2 cellular contexts compared by ENCODE assay signal in genomic region chr6:2816158-2816557, GRCh38.
A peak's percentile ranks its signal among the peaks of the same experiment; 100 is the strongest.
TF ChIP-seq lines count a peak whose summit lies in the region.

No MANE protein-coding gene starts in this region.

TF ChIP-seq in HEK293, 187 proteins besides CTCF, POLR2A, EP300 and RAD21:
- TF ChIP-seq ZIC2 (tag by site-specific recombination; IDR thresholded peaks at IDR 0.05) (no peak), ZNF791 (tag by site-specific recombination; IDR thresholded peaks at IDR 0.05) (no peak), ZNF518A (tag by site-specific recombination; conservative IDR thresholded peaks at IDR 0.05; ENCODE audit: low read depth) (0 out of 2 replicates have a peak, but pooled peaks have one; percentile 39), GFI1B (tag by site-specific recombination; IDR thresholded peaks at IDR 0.05) (0 out of 2 replicates have a peak, but pooled peaks have one; percentile 27), ZNF776 (tag by site-specific recombination; IDR thresholded peaks at IDR 0.05; ENCODE audit: borderline replicate concordance) (no peak), ZNF391 (tag by site-specific recombination; IDR thresholded peaks at IDR 0.05; ENCODE audit: borderline replicate concordance, low read depth) (no peak), KLF17 (tag by site-specific recombination; IDR thresholded peaks at IDR 0.05) (no peak), SETDB1 (IDR thresholded peaks at IDR 0.05; ENCODE audit: insufficient read length, low read length) (peak; percentile 79), ZNF37A (tag by site-specific recombination; IDR thresholded peaks at IDR 0.05) (no peak), ZNF449 (tag by site-specific recombination; IDR thresholded peaks at IDR 0.05) (no peak), PRDM1 (tag by site-specific recombination; IDR thresholded peaks at IDR 0.05) (no peak)

TF ChIP-seq in K562, 482 proteins besides CTCF, POLR2A, EP300 and RAD21:
- TF ChIP-seq ZBTB17 (CRISPR knock-in tag; IDR thresholded peaks at IDR 0.05) (no peak), CBX3 (IDR thresholded peaks at IDR 0.05; ENCODE audit: borderline replicate concordance in 1 of 2, low read length in 2 of 2) (peak in 1 of 2 experiments; percentile 93; a peak in 2 of 3 replicates), CREB1 (IDR thresholded peaks at IDR 0.05) (no peak), CREB1 (CRISPR knock-in tag; IDR thresholded peaks at IDR 0.05) (no peak), CREBBP (IDR thresholded peaks at IDR 0.05; ENCODE audit: low read depth, low read length) (no peak), ZNF324 (CRISPR knock-in tag; IDR thresholded peaks at IDR 0.05) (peak; percentile 100), ATF4 (CRISPR knock-in tag; IDR thresholded peaks at IDR 0.05) (no peak), PBX2 (CRISPR knock-in tag; IDR thresholded peaks at IDR 0.05; ENCODE audit: low read depth) (no peak), PBX2 (tag; conservative IDR thresholded peaks at IDR 0.05; ENCODE audit: low read depth) (0 out of 2 replicates have a peak, but pooled peaks have one; percentile 10), ZNF445 (CRISPR knock-in tag; IDR thresholded peaks at IDR 0.05; ENCODE audit: low read depth) (peak; percentile 88), ZNF280B (CRISPR knock-in tag; IDR thresholded peaks at IDR 0.05) (peak; percentile 87), ZNF280A (IDR thresholded peaks at IDR 0.05; ENCODE audit: low read depth, partially characterized antibody) (peak; percentile 86), TRIM24 (IDR thresholded peaks at IDR 0.05) (0 out of 4 replicates have a peak, but pooled peaks of 1 of the 2 experiments have one; percentile 32), ZNF764 (CRISPR knock-in tag; IDR thresholded peaks at IDR 0.05; ENCODE audit: low read depth) (no peak), THAP12 (CRISPR knock-in tag; IDR thresholded peaks at IDR 0.05) (no peak), CBX5 (IDR thresholded peaks at IDR 0.05; ENCODE audit: borderline replicate concordance, low read depth) (0 out of 2 replicates have a peak, but pooled peaks have one; percentile 54), XRCC3 (IDR thresholded peaks at IDR 0.05) (peak; percentile 66; the same call in 1 of the 2 replicates), KDM1A (IDR thresholded peaks at IDR 0.05) (peak in 1 of 2 experiments; percentile 36; a peak in 1 of 4 replicates), TRIM28 (IDR thresholded peaks at IDR 0.05) (peak; percentile 88), SMARCB1 (IDR thresholded peaks at IDR 0.05; ENCODE audit: insufficient read length, low read depth) (no peak), KAT8 (IDR thresholded peaks at IDR 0.05; ENCODE audit: low read depth) (no peak), ZNF561 (CRISPR knock-in tag; conservative IDR thresholded peaks at IDR 0.05) (no peak)
